Comparison of ENCODE assay signal across 19 cellular contexts in genomic region chr4:7328162-7328912, GRCh38.
"Had no signal": no experiment of that assay in that cellular context is flagged by ENCODE, and none has a peak within 500 bp of the region (broad histone marks: within the 10 kb centered on the region; RNA-seq: fewer than 3 reads in every experiment).

No MANE protein-coding gene starts in this region.

- H3K4me1 Mint-ChIP-seq: memory B cell had no signal

- H3K27ac Mint-ChIP-seq: memory B cell; naive thymus-derived CD8-positive, alpha-beta T cell; T-helper 1 cell treated with Interleukin-12 subunit alpha and Interleukin-12 subunit beta and Interleukin-4 antibody, amounts not matched to agents 30 μg/mL and 1 μg/mL, for 36 hours had no signal

- H3K36me3 ChIP-seq: left lung, neutrophil, sigmoid colon, transverse colon, vagina had no signal

- ATAC-seq: naive thymus-derived CD8-positive, alpha-beta T cell; stimulated activated naive CD8-positive, alpha-beta T cell treated with anti-CD3 and anti-CD28 coated beads, Interleukin-15, Interleukin-2, amounts not matched to agents 100 U/mL and 50 U/mL, for 24 hours had no signal

- DNase-seq: activated CD4-positive, CD25-positive, alpha-beta regulatory T cell treated with anti-CD3 and anti-CD28 coated beads, Interleukin-2, amount 50 U/mL, for 72 hours; activated CD8-positive, alpha-beta memory T cell treated with anti-CD3 and anti-CD28 coated beads for 24 hours; activated CD8-positive, alpha-beta memory T cell treated with anti-CD3 and anti-CD28 coated beads, Interleukin-2, amount 50 U/mL, for 48 hours; activated effector memory CD4-positive, alpha-beta T cell treated with anti-CD3 and anti-CD28 coated beads, Interleukin-2, amount 50 U/mL, for 16 hours; activated naive CD4-positive, alpha-beta T cell treated with anti-CD3 and anti-CD28 coated beads, Interleukin-2, amount 50 U/mL, for 16 hours; cortex of kidney; erythroblast; foreskin melanocyte; sigmoid colon; stimulated activated naive CD8-positive, alpha-beta T cell treated with anti-CD3 and anti-CD28 coated beads, Interleukin-15, Interleukin-2, amounts not matched to agents 100 U/mL and 50 U/mL, for 24 hours; transverse colon had no signal

- H3K9me3 Mint-ChIP-seq: activated T-cell treated with anti-CD3 and anti-CD28 coated beads, Interleukin-2, amount 50 U/mL, for 72 hours; memory B cell; naive thymus-derived CD8-positive, alpha-beta T cell; T-helper 1 cell treated with Interleukin-12 subunit alpha and Interleukin-12 subunit beta and Interleukin-4 antibody, amounts not matched to agents 30 μg/mL and 1 μg/mL, for 36 hours had no signal

- H3K36me3 Mint-ChIP-seq: memory B cell; naive thymus-derived CD8-positive, alpha-beta T cell had no signal

- H3K27me3 ChIP-seq: sigmoid colon, transverse colon, vagina had no signal

- H2AFZ ChIP-seq: parathyroid adenoma had no signal

- H3K27ac ChIP-seq: left lung, neutrophil, parathyroid adenoma, sigmoid colon, transverse colon had no signal

- H3K9ac ChIP-seq: parathyroid adenoma had no signal

- H3K4me3 ChIP-seq: left lung, sigmoid colon, transverse colon, vagina had no signal

- H3K9me3 ChIP-seq: left lung, neutrophil, sigmoid colon, transverse colon, vagina had no signal

- H3K4me3 Mint-ChIP-seq: memory B cell; naive thymus-derived CD8-positive, alpha-beta T cell; T-helper 1 cell treated with Interleukin-12 subunit alpha and Interleukin-12 subunit beta and Interleukin-4 antibody, amounts not matched to agents 30 μg/mL and 1 μg/mL, for 36 hours had no signal

- H3K4me1 ChIP-seq: parathyroid adenoma had no signal
